ENCODE assay signal across 1 cellular context in genomic region chr17:4893721-4894560, GRCh38.
TF ChIP-seq lines count a peak whose summit lies in the region.

No MANE protein-coding gene starts in this region.

TF ChIP-seq in HepG2, 621 proteins besides CTCF, POLR2A, EP300 and RAD21:
- peak; percentile 50 for TF ChIP-seq AGO2 (optimal IDR thresholded peaks at IDR 0.05; ENCODE audit: low read depth, low read length)
- TF ChIP-seq ASH2L (IDR thresholded peaks at IDR 0.05; ENCODE audit: insufficient read length, low read depth, low read length) = no peak
